Comparison of ENCODE assay signal across 1 cellular context in the genomic region with DNA sequence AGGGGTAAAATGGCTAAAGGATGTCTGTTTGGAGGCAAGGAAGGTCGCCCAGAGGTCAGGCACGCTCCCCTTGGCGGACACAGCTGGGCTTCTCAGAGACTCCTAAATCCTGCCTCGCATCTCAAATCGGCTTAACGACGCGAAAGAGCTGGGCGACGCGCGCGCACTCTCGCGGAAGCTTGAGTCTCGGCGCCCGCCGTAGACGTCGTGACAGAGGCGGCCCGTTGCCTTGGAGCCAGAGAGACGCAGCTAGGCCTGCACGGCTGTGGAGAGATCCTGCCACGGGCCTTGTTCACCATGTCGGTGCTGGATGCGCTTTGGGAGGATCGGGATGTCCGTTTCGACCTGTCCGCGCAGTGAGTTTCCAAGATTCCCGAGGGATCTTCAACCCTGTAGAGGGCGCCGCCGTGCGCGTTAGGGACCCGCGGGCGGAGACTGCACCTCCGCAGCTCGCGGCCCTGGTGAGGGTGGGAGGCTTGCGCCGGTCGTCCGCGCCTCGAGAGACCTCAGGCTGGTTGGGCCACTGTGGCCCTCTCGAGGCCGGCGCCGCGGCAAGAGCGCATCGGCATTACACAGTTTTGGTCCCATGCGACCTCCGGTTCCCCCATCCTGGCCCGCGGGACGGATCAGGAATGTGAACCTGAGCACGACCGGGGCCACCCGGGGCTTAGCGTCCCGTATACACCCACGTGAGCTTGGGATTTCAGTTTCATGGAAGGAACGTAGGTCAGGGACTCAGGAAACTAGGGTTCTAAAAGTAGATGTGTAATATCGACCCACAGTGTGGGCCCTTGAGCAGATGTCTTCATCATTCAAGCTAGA.
TF ChIP-seq lines count a peak whose summit lies in the region.

A gene (plus strand): TSS at position 238 of the 822 bp plus-strand sequence. CDS start 60 bp downstream, at position 298.

TF ChIP-seq in K562, 482 proteins besides CTCF, POLR2A, EP300 and RAD21 (continued from another document and continues in another):
- TF ChIP-seq, protein P1, sequence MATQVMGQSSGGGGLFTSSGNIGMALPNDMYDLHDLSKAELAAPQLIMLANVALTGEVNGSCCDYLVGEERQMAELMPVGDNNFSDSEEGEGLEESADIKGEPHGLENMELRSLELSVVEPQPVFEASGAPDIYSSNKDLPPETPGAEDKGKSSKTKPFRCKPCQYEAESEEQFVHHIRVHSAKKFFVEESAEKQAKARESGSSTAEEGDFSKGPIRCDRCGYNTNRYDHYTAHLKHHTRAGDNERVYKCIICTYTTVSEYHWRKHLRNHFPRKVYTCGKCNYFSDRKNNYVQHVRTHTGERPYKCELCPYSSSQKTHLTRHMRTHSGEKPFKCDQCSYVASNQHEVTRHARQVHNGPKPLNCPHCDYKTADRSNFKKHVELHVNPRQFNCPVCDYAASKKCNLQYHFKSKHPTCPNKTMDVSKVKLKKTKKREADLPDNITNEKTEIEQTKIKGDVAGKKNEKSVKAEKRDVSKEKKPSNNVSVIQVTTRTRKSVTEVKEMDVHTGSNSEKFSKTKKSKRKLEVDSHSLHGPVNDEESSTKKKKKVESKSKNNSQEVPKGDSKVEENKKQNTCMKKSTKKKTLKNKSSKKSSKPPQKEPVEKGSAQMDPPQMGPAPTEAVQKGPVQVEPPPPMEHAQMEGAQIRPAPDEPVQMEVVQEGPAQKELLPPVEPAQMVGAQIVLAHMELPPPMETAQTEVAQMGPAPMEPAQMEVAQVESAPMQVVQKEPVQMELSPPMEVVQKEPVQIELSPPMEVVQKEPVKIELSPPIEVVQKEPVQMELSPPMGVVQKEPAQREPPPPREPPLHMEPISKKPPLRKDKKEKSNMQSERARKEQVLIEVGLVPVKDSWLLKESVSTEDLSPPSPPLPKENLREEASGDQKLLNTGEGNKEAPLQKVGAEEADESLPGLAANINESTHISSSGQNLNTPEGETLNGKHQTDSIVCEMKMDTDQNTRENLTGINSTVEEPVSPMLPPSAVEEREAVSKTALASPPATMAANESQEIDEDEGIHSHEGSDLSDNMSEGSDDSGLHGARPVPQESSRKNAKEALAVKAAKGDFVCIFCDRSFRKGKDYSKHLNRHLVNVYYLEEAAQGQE (CRISPR knock-in tag; IDR thresholded peaks at IDR 0.05; ENCODE audit: low read depth), result peak; percentile 69; the same call in 1 of the 2 replicates
- TF ChIP-seq, protein P2, sequence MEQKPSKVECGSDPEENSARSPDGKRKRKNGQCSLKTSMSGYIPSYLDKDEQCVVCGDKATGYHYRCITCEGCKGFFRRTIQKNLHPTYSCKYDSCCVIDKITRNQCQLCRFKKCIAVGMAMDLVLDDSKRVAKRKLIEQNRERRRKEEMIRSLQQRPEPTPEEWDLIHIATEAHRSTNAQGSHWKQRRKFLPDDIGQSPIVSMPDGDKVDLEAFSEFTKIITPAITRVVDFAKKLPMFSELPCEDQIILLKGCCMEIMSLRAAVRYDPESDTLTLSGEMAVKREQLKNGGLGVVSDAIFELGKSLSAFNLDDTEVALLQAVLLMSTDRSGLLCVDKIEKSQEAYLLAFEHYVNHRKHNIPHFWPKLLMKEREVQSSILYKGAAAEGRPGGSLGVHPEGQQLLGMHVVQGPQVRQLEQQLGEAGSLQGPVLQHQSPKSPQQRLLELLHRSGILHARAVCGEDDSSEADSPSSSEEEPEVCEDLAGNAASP (IDR thresholded peaks at IDR 0.05), result no peak
- TF ChIP-seq ZNF253 (CRISPR knock-in tag; conservative IDR thresholded peaks at IDR 0.05) (no peak), ETV5 (CRISPR knock-in tag; IDR thresholded peaks at IDR 0.05; ENCODE audit: low read depth) (peak; percentile 28; the same call in 1 of the 2 replicates), NRF1 (conservative IDR thresholded peaks at IDR 0.05 in 1 of 2, IDR thresholded peaks at IDR 0.05 in 1 of 2) (peak; percentile 87 to 89), SMAD1 (IDR thresholded peaks at IDR 0.05; ENCODE audit: low read depth, low read length, partially characterized antibody) (no peak), NONO (IDR thresholded peaks at IDR 0.05; ENCODE audit: low read depth in 2 of 2, low read length in 1 of 2) (peak in 1 of 2 experiments; percentile 63; a peak in 2 of 4 replicates), JUNB (CRISPR knock-in tag; conservative IDR thresholded peaks at IDR 0.05) (no peak), KLF6 (CRISPR knock-in tag; IDR thresholded peaks at IDR 0.05; ENCODE audit: borderline replicate concordance) (no peak), SETDB1 (IDR thresholded peaks at IDR 0.05; ENCODE audit: low read length) (peak; percentile 70), TARDBP (IDR thresholded peaks at IDR 0.05) (0 out of 2 replicates have a peak, but pooled peaks have one; percentile 91), EGR1 (conservative IDR thresholded peaks at IDR 0.05) (peak; percentile 70), KLF13 (tag; IDR thresholded peaks at IDR 0.05; ENCODE audit: borderline replicate concordance, low read depth) (0 out of 2 replicates have a peak, but pooled peaks have one; percentile 11), SMC3 (conservative IDR thresholded peaks at IDR 0.05; ENCODE audit: insufficient read depth, low read depth, low read length) (peak; percentile 43), ZNF23 (CRISPR knock-in tag; IDR thresholded peaks at IDR 0.05) (no peak), HCFC1 (IDR thresholded peaks at IDR 0.05; ENCODE audit: low read depth, low read length) (peak; percentile 73), MCM7 (IDR thresholded peaks at IDR 0.05) (no peak), RB1 (IDR thresholded peaks at IDR 0.05; ENCODE audit: low read depth) (peak; percentile 90), RFX5 (IDR thresholded peaks at IDR 0.05; ENCODE audit: low read depth, low read length) (no peak), SMARCC2 (IDR thresholded peaks at IDR 0.05; ENCODE audit: low read depth) (peak; percentile 68), CBFA2T3 (IDR thresholded peaks at IDR 0.05) (no peak), JUN (IDR thresholded peaks at IDR 0.05; ENCODE audit: borderline replicate concordance, low read depth, low read length) (no peak), JUN (CRISPR knock-in tag; IDR thresholded peaks at IDR 0.05; ENCODE audit: borderline replicate concordance) (peak; percentile 83; the same call in 1 of the 2 replicates), CTBP1 (IDR thresholded peaks at IDR 0.05; ENCODE audit: borderline replicate concordance) (peak; percentile 96), STAG1 (CRISPR knock-in tag; IDR thresholded peaks at IDR 0.05; ENCODE audit: borderline replicate concordance) (peak; percentile 22; the same call in 1 of the 2 replicates), HIVEP1 (CRISPR knock-in tag; IDR thresholded peaks at IDR 0.05) (no peak), ELF2 (CRISPR knock-in tag; IDR thresholded peaks at IDR 0.05) (no peak), EWSR1 (IDR thresholded peaks at IDR 0.05; ENCODE audit: borderline replicate concordance, low read depth, partially characterized antibody) (no peak)
- TF ChIP-seq, protein P3, sequence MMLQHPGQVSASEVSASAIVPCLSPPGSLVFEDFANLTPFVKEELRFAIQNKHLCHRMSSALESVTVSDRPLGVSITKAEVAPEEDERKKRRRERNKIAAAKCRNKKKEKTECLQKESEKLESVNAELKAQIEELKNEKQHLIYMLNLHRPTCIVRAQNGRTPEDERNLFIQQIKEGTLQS (IDR thresholded peaks at IDR 0.05), result no peak
- TF ChIP-seq, protein P3 (CRISPR knock-in tag; conservative IDR thresholded peaks at IDR 0.05), result no peak
- TF ChIP-seq, protein P4, sequence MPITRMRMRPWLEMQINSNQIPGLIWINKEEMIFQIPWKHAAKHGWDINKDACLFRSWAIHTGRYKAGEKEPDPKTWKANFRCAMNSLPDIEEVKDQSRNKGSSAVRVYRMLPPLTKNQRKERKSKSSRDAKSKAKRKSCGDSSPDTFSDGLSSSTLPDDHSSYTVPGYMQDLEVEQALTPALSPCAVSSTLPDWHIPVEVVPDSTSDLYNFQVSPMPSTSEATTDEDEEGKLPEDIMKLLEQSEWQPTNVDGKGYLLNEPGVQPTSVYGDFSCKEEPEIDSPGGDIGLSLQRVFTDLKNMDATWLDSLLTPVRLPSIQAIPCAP (CRISPR knock-in tag; IDR thresholded peaks at IDR 0.05; ENCODE audit: borderline replicate concordance), result peak; percentile 24; the same call in 1 of the 2 replicates
- TF ChIP-seq, protein P5, sequence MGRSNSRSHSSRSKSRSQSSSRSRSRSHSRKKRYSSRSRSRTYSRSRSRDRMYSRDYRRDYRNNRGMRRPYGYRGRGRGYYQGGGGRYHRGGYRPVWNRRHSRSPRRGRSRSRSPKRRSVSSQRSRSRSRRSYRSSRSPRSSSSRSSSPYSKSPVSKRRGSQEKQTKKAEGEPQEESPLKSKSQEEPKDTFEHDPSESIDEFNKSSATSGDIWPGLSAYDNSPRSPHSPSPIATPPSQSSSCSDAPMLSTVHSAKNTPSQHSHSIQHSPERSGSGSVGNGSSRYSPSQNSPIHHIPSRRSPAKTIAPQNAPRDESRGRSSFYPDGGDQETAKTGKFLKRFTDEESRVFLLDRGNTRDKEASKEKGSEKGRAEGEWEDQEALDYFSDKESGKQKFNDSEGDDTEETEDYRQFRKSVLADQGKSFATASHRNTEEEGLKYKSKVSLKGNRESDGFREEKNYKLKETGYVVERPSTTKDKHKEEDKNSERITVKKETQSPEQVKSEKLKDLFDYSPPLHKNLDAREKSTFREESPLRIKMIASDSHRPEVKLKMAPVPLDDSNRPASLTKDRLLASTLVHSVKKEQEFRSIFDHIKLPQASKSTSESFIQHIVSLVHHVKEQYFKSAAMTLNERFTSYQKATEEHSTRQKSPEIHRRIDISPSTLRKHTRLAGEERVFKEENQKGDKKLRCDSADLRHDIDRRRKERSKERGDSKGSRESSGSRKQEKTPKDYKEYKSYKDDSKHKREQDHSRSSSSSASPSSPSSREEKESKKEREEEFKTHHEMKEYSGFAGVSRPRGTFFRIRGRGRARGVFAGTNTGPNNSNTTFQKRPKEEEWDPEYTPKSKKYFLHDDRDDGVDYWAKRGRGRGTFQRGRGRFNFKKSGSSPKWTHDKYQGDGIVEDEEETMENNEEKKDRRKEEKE (IDR thresholded peaks at IDR 0.05; ENCODE audit: borderline replicate concordance in 1 of 2, control insufficient read depth in 1 of 2, low read depth in 2 of 2, low read length in 1 of 2), result 0 out of 4 replicates have a peak, but pooled peaks of 1 of the 2 experiments have one; percentile 22
- TF ChIP-seq, protein P6, sequence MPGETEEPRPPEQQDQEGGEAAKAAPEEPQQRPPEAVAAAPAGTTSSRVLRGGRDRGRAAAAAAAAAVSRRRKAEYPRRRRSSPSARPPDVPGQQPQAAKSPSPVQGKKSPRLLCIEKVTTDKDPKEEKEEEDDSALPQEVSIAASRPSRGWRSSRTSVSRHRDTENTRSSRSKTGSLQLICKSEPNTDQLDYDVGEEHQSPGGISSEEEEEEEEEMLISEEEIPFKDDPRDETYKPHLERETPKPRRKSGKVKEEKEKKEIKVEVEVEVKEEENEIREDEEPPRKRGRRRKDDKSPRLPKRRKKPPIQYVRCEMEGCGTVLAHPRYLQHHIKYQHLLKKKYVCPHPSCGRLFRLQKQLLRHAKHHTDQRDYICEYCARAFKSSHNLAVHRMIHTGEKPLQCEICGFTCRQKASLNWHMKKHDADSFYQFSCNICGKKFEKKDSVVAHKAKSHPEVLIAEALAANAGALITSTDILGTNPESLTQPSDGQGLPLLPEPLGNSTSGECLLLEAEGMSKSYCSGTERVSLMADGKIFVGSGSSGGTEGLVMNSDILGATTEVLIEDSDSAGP (CRISPR knock-in tag; IDR thresholded peaks at IDR 0.05), result no peak
- TF ChIP-seq, protein P7, sequence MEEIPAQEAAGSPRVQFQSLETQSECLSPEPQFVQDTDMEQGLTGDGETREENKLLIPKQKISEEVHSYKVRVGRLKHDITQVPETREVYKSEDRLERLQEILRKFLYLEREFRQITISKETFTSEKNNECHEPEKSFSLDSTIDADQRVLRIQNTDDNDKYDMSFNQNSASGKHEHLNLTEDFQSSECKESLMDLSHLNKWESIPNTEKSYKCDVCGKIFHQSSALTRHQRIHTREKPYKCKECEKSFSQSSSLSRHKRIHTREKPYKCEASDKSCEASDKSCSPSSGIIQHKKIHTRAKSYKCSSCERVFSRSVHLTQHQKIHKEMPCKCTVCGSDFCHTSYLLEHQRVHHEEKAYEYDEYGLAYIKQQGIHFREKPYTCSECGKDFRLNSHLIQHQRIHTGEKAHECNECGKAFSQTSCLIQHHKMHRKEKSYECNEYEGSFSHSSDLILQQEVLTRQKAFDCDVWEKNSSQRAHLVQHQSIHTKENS (CRISPR knock-in tag; IDR thresholded peaks at IDR 0.05), result no peak
- TF ChIP-seq, protein P8, sequence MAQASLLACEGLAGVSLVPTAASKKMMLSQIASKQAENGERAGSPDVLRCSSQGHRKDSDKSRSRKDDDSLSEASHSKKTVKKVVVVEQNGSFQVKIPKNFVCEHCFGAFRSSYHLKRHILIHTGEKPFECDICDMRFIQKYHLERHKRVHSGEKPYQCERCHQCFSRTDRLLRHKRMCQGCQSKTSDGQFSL (CRISPR knock-in tag; IDR thresholded peaks at IDR 0.05), result peak; percentile 52; the same call in 1 of the 2 replicates
- TF ChIP-seq, protein P8 (tag; IDR thresholded peaks at IDR 0.05), result no peak
- TF ChIP-seq, protein P9, sequence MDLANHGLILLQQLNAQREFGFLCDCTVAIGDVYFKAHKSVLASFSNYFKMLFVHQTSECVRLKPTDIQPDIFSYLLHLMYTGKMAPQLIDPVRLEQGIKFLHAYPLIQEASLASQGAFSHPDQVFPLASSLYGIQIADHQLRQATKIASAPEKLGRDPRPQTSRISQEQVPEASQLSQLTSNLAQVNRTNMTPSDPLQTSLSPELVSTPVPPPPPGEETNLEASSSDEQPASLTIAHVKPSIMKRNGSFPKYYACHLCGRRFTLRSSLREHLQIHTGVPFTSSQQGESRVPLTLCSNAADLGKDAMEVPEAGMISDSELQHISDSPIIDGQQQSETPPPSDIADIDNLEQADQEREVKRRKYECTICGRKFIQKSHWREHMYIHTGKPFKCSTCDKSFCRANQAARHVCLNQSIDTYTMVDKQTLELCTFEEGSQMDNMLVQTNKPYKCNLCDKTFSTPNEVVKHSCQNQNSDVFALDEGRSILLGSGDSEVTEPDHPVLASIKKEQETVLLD (IDR thresholded peaks at IDR 0.05), result peak; percentile 47; the same call in 1 of the 2 replicates
